Comparison of ENCODE assay signal across 8 cellular contexts in genomic region chr22:19892249-19892879, GRCh38. TPM values are rescaled to one million over a fixed set of nuclear protein-coding genes. Genes with fewer than 3 reads are reported as not detected.
A peak's percentile ranks its signal among the peaks of the same experiment; 100 is the strongest.
DNase-seq lines count a peak whose midpoint lies in the region; ATAC-seq and TF ChIP-seq lines count a peak whose summit lies in the region.

No MANE protein-coding gene starts in this region.

- H3K27ac Mint-ChIP-seq in activated T-helper 1 cell treated with anti-CD3 and anti-CD28 coated beads, Interleukin-12 subunit alpha, Interleukin-12 subunit beta, Interleukin-2, Interleukin-4 antibody, amounts not matched to agents 30 ng/mL and 10 ng/mL and 1 ng/mL, durations not matched to agents 14 hours and 24 hours and 36 hours = peak overlapping the region; percentile 95
- H3K27ac Mint-ChIP-seq in stimulated activated naive B cell treated with anti-CD40 and anti-IgM and Interleukin-4, amounts not matched to agents 10 μg/mL and 1 μg/mL and 100 μg/mL, for 72 hours = peak overlapping the region; percentile 72

- TF ChIP-seq CTCF in right lobe of liver (IDR thresholded peaks at IDR 0.05) = no peak

- no peak for TF ChIP-seq POLR2A in right lobe of liver (IDR thresholded peaks at IDR 0.05)

- 58% methylated on average over 15 of the region's 24 CpGs for WGBS in right lobe of liver (ENCODE audit: insufficient coverage, low coverage, low lambda C conversion rate, missing lambda C conversion rate)

- H3K4me3 Mint-ChIP-seq in activated T-helper 1 cell treated with anti-CD3 and anti-CD28 coated beads, Interleukin-12 subunit alpha, Interleukin-12 subunit beta, Interleukin-2, Interleukin-4 antibody, amounts not matched to agents 30 ng/mL and 10 ng/mL and 1 ng/mL, durations not matched to agents 14 hours and 24 hours and 36 hours = peak overlapping the region; percentile 77
- peak overlapping the region; percentile 69 to 80 for H3K4me3 Mint-ChIP-seq in stimulated activated naive B cell treated with anti-CD40 and anti-IgM and Interleukin-4, amounts not matched to agents 10 μg/mL and 1 μg/mL and 100 μg/mL, for 72 hours

- DNase-seq in COLO668 (lab: John Stamatoyannopoulos, UW; ENCODE audit: unreplicated experiment) (peak; percentile 75), NCI-H146 treated with DMSO at 0.1 percent for 48 hours (lab: John Stamatoyannopoulos, UW; ENCODE audit: unreplicated experiment) (peak; percentile 53), right lobe of liver (no peak), NCI-H2081 (lab: John Stamatoyannopoulos, UW) (no peak), DMS79 treated with DMSO at 0.1 percent for 48 hours (lab: John Stamatoyannopoulos, UW) (no peak), hypothalamus (lab: John Stamatoyannopoulos, UW) (no peak)
- DNase-seq in activated T-helper 1 cell treated with anti-CD3 and anti-CD28 coated beads, Interleukin-12 subunit alpha, Interleukin-12 subunit beta, Interleukin-2, Interleukin-4 antibody, amounts not matched to agents 30 ng/mL and 10 ng/mL and 1 ng/mL, durations not matched to agents 14 hours and 24 hours and 36 hours (ENCODE audit: low spot score) = peak; percentile 28
- peak; percentile 17 for DNase-seq in stimulated activated naive B cell treated with anti-CD40 and anti-IgM and Interleukin-4, amounts not matched to agents 10 μg/mL and 1 μg/mL and 100 μg/mL, for 72 hours

- H3K9me3 ChIP-seq in right lobe of liver = no peaks in the 10 kb centered on the region

- peaks cover 0 to 6% (median 0%) of the 10 kb centered on the region in 4 donors for H3K4me1 ChIP-seq in right lobe of liver

- peak in 3 of 4 donors; percentile 11 to 61 (median 18) for ATAC-seq in right lobe of liver
- peak; percentile 54 to 72 for ATAC-seq in stimulated activated naive B cell treated with anti-CD40 and anti-IgM and Interleukin-4, amounts not matched to agents 10 μg/mL and 1 μg/mL and 100 μg/mL, for 72 hours (replicated peaks)

- H3K27ac ChIP-seq in right lobe of liver = no peak overlapping the region

- intact Hi-C loops in activated T-helper 1 cell treated with anti-CD3 and anti-CD28 coated beads, Interleukin-12 subunit alpha, Interleukin-12 subunit beta, Interleukin-2, Interleukin-4 antibody, amounts not matched to agents 30 ng/mL and 10 ng/mL and 1 ng/mL, durations not matched to agents 14 hours and 24 hours and 36 hours (cut with micrococcal nuclease) = loop anchor here (1.0 to 5.0 kb wide), 6 partner anchors 38 to 750 kb away; partner anchors contain the start of genes CDC45, COMT, ESS2 and GNB1L
- intact Hi-C loops in right lobe of liver (cut with DNase I) = loop anchor here in 1 of 2 donors (10.0 kb wide), 1 partner anchor 108 kb away; no protein-coding TSS in a partner anchor

- H3K4me3 ChIP-seq in right lobe of liver = no peak overlapping the region

- H3K9me3 Mint-ChIP-seq in activated T-helper 1 cell treated with anti-CD3 and anti-CD28 coated beads, Interleukin-12 subunit alpha, Interleukin-12 subunit beta, Interleukin-2, Interleukin-4 antibody, amounts not matched to agents 30 ng/mL and 10 ng/mL and 1 ng/mL, durations not matched to agents 14 hours and 24 hours and 36 hours = no peaks in the 10 kb centered on the region
- no peaks in the 10 kb centered on the region for H3K9me3 Mint-ChIP-seq in stimulated activated naive B cell treated with anti-CD40 and anti-IgM and Interleukin-4, amounts not matched to agents 10 μg/mL and 1 μg/mL and 100 μg/mL, for 72 hours

- no peaks in the 10 kb centered on the region for H3K27me3 Mint-ChIP-seq in activated T-helper 1 cell treated with anti-CD3 and anti-CD28 coated beads, Interleukin-12 subunit alpha, Interleukin-12 subunit beta, Interleukin-2, Interleukin-4 antibody, amounts not matched to agents 30 ng/mL and 10 ng/mL and 1 ng/mL, durations not matched to agents 14 hours and 24 hours and 36 hours (ENCODE audit: insufficient read depth)
- H3K27me3 Mint-ChIP-seq in stimulated activated naive B cell treated with anti-CD40 and anti-IgM and Interleukin-4, amounts not matched to agents 10 μg/mL and 1 μg/mL and 100 μg/mL, for 72 hours = no peaks in the 10 kb centered on the region

- H3K36me3 Mint-ChIP-seq in activated T-helper 1 cell treated with anti-CD3 and anti-CD28 coated beads, Interleukin-12 subunit alpha, Interleukin-12 subunit beta, Interleukin-2, Interleukin-4 antibody, amounts not matched to agents 30 ng/mL and 10 ng/mL and 1 ng/mL, durations not matched to agents 14 hours and 24 hours and 36 hours (ENCODE audit: low read depth) = peaks cover 2% of the 10 kb centered on the region
- H3K36me3 Mint-ChIP-seq in stimulated activated naive B cell treated with anti-CD40 and anti-IgM and Interleukin-4, amounts not matched to agents 10 μg/mL and 1 μg/mL and 100 μg/mL, for 72 hours = peaks cover 18% of the 10 kb centered on the region in 2 donors

- H3K36me3 ChIP-seq in right lobe of liver = peaks cover 0 to 21% (median 2%) of the 10 kb centered on the region in 4 donors

- no peaks in the 10 kb centered on the region for H3K27me3 ChIP-seq in right lobe of liver

- peaks cover 38% of the 10 kb centered on the region for H3K4me1 Mint-ChIP-seq in activated T-helper 1 cell treated with anti-CD3 and anti-CD28 coated beads, Interleukin-12 subunit alpha, Interleukin-12 subunit beta, Interleukin-2, Interleukin-4 antibody, amounts not matched to agents 30 ng/mL and 10 ng/mL and 1 ng/mL, durations not matched to agents 14 hours and 24 hours and 36 hours (ENCODE audit: low read depth)
- H3K4me1 Mint-ChIP-seq in stimulated activated naive B cell treated with anti-CD40 and anti-IgM and Interleukin-4, amounts not matched to agents 10 μg/mL and 1 μg/mL and 100 μg/mL, for 72 hours = peaks cover 22 to 29% of the 10 kb centered on the region in 2 donors

RNA-seq across cellular contexts. Expression of gene GNB1L, which starts 37.7 kb away (rescaled TPM):
- 20.6 and 21.5 TPM in 2 replicates for total RNA-seq in activated T-helper 1 cell treated with anti-CD3 and anti-CD28 coated beads, Interleukin-12 subunit alpha, Interleukin-12 subunit beta, Interleukin-2, Interleukin-4 antibody, amounts not matched to agents 30 ng/mL and 10 ng/mL and 1 ng/mL, durations not matched to agents 14 hours and 24 hours and 36 hours
- total RNA-seq in right lobe of liver = 1 to 10 TPM; 1.4 to 3.2 (median 2.7) TPM

RNA-seq across cellular contexts. Expression of gene RTL10, which starts 37.7 kb away (rescaled TPM):
- 22.2 and 24.1 TPM in 2 replicates for total RNA-seq in activated T-helper 1 cell treated with anti-CD3 and anti-CD28 coated beads, Interleukin-12 subunit alpha, Interleukin-12 subunit beta, Interleukin-2, Interleukin-4 antibody, amounts not matched to agents 30 ng/mL and 10 ng/mL and 1 ng/mL, durations not matched to agents 14 hours and 24 hours and 36 hours
- total RNA-seq in right lobe of liver = 1 to 10 TPM; 6.4 to 9.1 (median 6.6) TPM

RNA-seq across cellular contexts. Expression of gene COMT, which starts 49.2 kb away (rescaled TPM):
- 99.4 and 112 TPM in 2 replicates for total RNA-seq in activated T-helper 1 cell treated with anti-CD3 and anti-CD28 coated beads, Interleukin-12 subunit alpha, Interleukin-12 subunit beta, Interleukin-2, Interleukin-4 antibody, amounts not matched to agents 30 ng/mL and 10 ng/mL and 1 ng/mL, durations not matched to agents 14 hours and 24 hours and 36 hours
- total RNA-seq in right lobe of liver = 100 to 1,000 TPM; 144 to 270 (median 200) TPM

RNA-seq across cellular contexts. Expression of gene TXNRD2, which starts 49.3 kb away (rescaled TPM):
- total RNA-seq in activated T-helper 1 cell treated with anti-CD3 and anti-CD28 coated beads, Interleukin-12 subunit alpha, Interleukin-12 subunit beta, Interleukin-2, Interleukin-4 antibody, amounts not matched to agents 30 ng/mL and 10 ng/mL and 1 ng/mL, durations not matched to agents 14 hours and 24 hours and 36 hours = 19.0 and 20.0 TPM in 2 replicates
- total RNA-seq in right lobe of liver = 10 to 100 TPM; 35.9 to 47.8 (median 44.3) TPM

Comparison
In these comparisons a context has a peak if more than half of its experiments do, and no peak if none do; other contexts are left out.
1. DNase-seq: peak in COLO668 (single experiment), NCI-H146 treated with DMSO at 0.1 percent for 48 hours (single experiment), activated T-helper 1 cell treated with anti-CD3 and anti-CD28 coated beads, Interleukin-12 subunit alpha, Interleukin-12 subunit beta, Interleukin-2, Interleukin-4 antibody, amounts not matched to agents 30 ng/mL and 10 ng/mL and 1 ng/mL, durations not matched to agents 14 hours and 24 hours and 36 hours (single experiment) and stimulated activated naive B cell treated with anti-CD40 and anti-IgM and Interleukin-4, amounts not matched to agents 10 μg/mL and 1 μg/mL and 100 μg/mL, for 72 hours (single experiment); none in right lobe of liver (0 of 3), NCI-H2081 (0 of 2), DMS79 treated with DMSO at 0.1 percent for 48 hours (single experiment) and hypothalamus (0 of 51).